In genomic region chr6:2875840-2876207, GRCh38 we compare ENCODE assay signal across 8 cellular contexts. TPM values are rescaled to one million over a fixed set of nuclear protein-coding genes. Genes with fewer than 3 reads are reported as not detected.
A peak's percentile ranks its signal among the peaks of the same experiment; 100 is the strongest.
DNase-seq lines count a peak whose midpoint lies in the region; ATAC-seq and TF ChIP-seq lines count a peak whose summit lies in the region.

No MANE protein-coding gene starts in this region.

- H3K36me3 ChIP-seq in Panc1 (ENCODE audit: control insufficient read depth, insufficient read depth, low read length), result no peaks in the 10 kb centered on the region
- no peaks in the 10 kb centered on the region for H3K36me3 ChIP-seq in brain microvascular endothelial cell (replicated peaks)
- no peaks in the 10 kb centered on the region for H3K36me3 ChIP-seq in iPS-20b (ENCODE audit: insufficient read depth, low read depth, low read length)

- peak overlapping the region; percentile 49 to 75 for H3K4me3 ChIP-seq in Panc1 (ENCODE audit: low read depth in 2 of 2, low read length in 2 of 2)
- H3K4me3 ChIP-seq in brain microvascular endothelial cell (ENCODE audit: low read depth, low read length), result peak overlapping the region; percentile 48
- H3K4me3 ChIP-seq in iPS-20b (ENCODE audit: low read length), result peak overlapping the region; percentile 83

- CTCF ChIA-PET in Panc1 (lab: Charles Lee), result no interaction called here

- ATAC-seq in GM18505 (IDR thresholded peaks at IDR 0.05; ENCODE audit: unreplicated experiment) (no peak), Panc1 (peak; percentile 40), HG02981 (IDR thresholded peaks at IDR 0.05; ENCODE audit: unreplicated experiment) (no peak)

- no TSS peak for BruUV-seq in Panc1 (replicated peaks; lab: Mats Ljungman, UMichigan)

- intact Hi-C loops in Panc1 (cut with micrococcal nuclease; ENCODE audit: unreplicated experiment), result no loop called here

- no peak for DNase-seq in Panc1 (ENCODE audit: low read depth, low spot score)
- DNase-seq in brain microvascular endothelial cell, result no peak
- DNase-seq in stimulated activated CD4-positive, alpha-beta T cell treated with anti-CD3 and anti-CD28 coated beads, Interleukin-15, amount 100 ng/mL, for 24 hours, result peak; percentile 60
- DNase-seq in hippocampal formation (lab: John Stamatoyannopoulos, UW), result no peak
- DNase-seq in medulla oblongata (ENCODE audit: extremely low spot score), result no peak

- H3K9me3 ChIP-seq in Panc1 (ENCODE audit: control insufficient read depth, insufficient read depth, low read depth, low read length) (no peaks in the 10 kb centered on the region), iPS-20b (ENCODE audit: insufficient read depth, low read depth, low read length) (no peaks in the 10 kb centered on the region)

- TF ChIP-seq CTCF in Panc1 (IDR thresholded peaks at IDR 0.05) (no peak), brain microvascular endothelial cell (IDR thresholded peaks at IDR 0.05; ENCODE audit: low read depth, low read length, missing control alignments) (no peak)

- no peaks in the 10 kb centered on the region for H3K27me3 ChIP-seq in Panc1 (ENCODE audit: control insufficient read depth, insufficient read depth, low read length)
- no peaks in the 10 kb centered on the region for H3K27me3 ChIP-seq in brain microvascular endothelial cell (replicated peaks)
- H3K27me3 ChIP-seq in iPS-20b (ENCODE audit: insufficient read depth, low read length), result peaks cover 17% of the 10 kb centered on the region

- H3K9ac ChIP-seq in iPS-20b (ENCODE audit: low read depth, low read length), result peak overlapping the region; percentile 86

- in situ Hi-C loops in Panc1 (cut with HindIII; ENCODE audit: low pct_unique_long_range_greater_than_20kb, low sequenced_read_pairs), result no loop called here
- in situ Hi-C loops in brain microvascular endothelial cell (cut with HindIII; ENCODE audit: low pct_ligation_motif_present, low sequenced_read_pairs), result no loop called here

- peaks cover 23% of the 10 kb centered on the region for H3K4me1 ChIP-seq in Panc1 (ENCODE audit: control insufficient read depth, insufficient read depth, low read length)
- H3K4me1 ChIP-seq in iPS-20b (ENCODE audit: insufficient read depth, low read length), result peaks cover 36% of the 10 kb centered on the region

- POLR2A ChIA-PET in Panc1 (lab: Charles Lee), result interaction anchor here (0.6 to 0.8 kb wide), 2 partner anchors 8 to 10 kb away, joined by 3 to 4 read pairs; no protein-coding TSS in a partner anchor

- peak; percentile 52 for TF ChIP-seq POLR2A in GM18505 (IDR thresholded peaks at IDR 0.05; ENCODE audit: borderline replicate concordance, extremely low read depth, insufficient read depth, insufficient read length)

- H3K27ac ChIP-seq in Panc1 (ENCODE audit: low read length) (peak overlapping the region; percentile 77), brain microvascular endothelial cell (peak overlapping the region; percentile 80), iPS-20b (ENCODE audit: low read length) (peak overlapping the region; percentile 43)

RNA-seq across cellular contexts. Expression of gene SERPINB9, which starts 27.3 kb away (rescaled TPM):
- 3.8 TPM for total RNA-seq in Panc1 (2021; ENCODE audit: unreplicated experiment)
- 1.7 TPM for polyA plus RNA-seq in Panc1 (2012; ENCODE audit: insufficient read length)

RNA-seq across cellular contexts. Expression of gene SERPINB1, which starts 34.2 kb away (rescaled TPM):
- 40.8 TPM for total RNA-seq in Panc1 (2021; ENCODE audit: unreplicated experiment)
- polyA plus RNA-seq in Panc1 (2012; ENCODE audit: insufficient read length), result 33.9 TPM
